ENCODE assay signal across 23 cellular contexts in genomic region chr2:187573722-187574121, GRCh38. TPM values are rescaled to one million over a fixed set of nuclear protein-coding genes. Genes with fewer than 3 reads are reported as not detected.
DNase-seq lines count a peak whose midpoint lies in the region; ATAC-seq, FAIRE-seq and TF ChIP-seq lines count a peak whose summit lies in the region.
"Had no signal": no experiment of that assay in that cellular context is flagged by ENCODE, and none has a peak within 500 bp of the region (broad histone marks: within the 10 kb centered on the region; RNA-seq: fewer than 3 reads in every experiment).

No MANE protein-coding gene starts in this region.

- TF ChIP-seq RAD21 in HepG2 (CRISPR knock-in tag; IDR thresholded peaks at IDR 0.05): no peak

- peaks cover 6% of the 10 kb centered on the region for H3K9me3 Mint-ChIP-seq in endothelial cell (ENCODE audit: unreplicated experiment)

- H3K27ac ChIP-seq in HepG2 (ENCODE audit: extremely low read length, insufficient read depth, low read length): no peak overlapping the region
- no peak overlapping the region for H3K27ac ChIP-seq in right lobe of liver
- peak overlapping the region; percentile 91; the same call in 1 of the 2 replicates for H3K27ac ChIP-seq in Panc1 (ENCODE audit: low read length)
- no peak overlapping the region for H3K27ac ChIP-seq in lower lobe of right lung
- H3K27ac ChIP-seq: 22Rv1; BLaER1 treated with 17β-estradiol and CSF1 and Interleukin-3, amounts not matched to agents 10 nM and 100 nM had no signal

- DNase-seq in HepG2 (ENCODE audit: low spot score) (no peak), right lobe of liver (no peak), Panc1 (ENCODE audit: low read depth, low spot score) (no peak), endothelial cell (ENCODE audit: low spot score) (no peak), urothelium cell line (ENCODE audit: low spot score) (no peak), lower lobe of right lung (no peak), T-helper 1 cell (no peak)
- DNase-seq: ACHN; AML-193; BE2C; CD4-positive, alpha-beta T cell; DMS53; DMS79 treated with DMSO at 0.1 percent for 48 hours; GF-D8 had no signal

- H3K4me1 Mint-ChIP-seq in endothelial cell (ENCODE audit: unreplicated experiment): peaks cover 27% of the 10 kb centered on the region
- H3K4me1 Mint-ChIP-seq: CD14-positive monocyte had no signal

- H3K27me3 ChIP-seq in HepG2 (ENCODE audit: control insufficient read depth in 1 of 2, insufficient read depth in 2 of 2, low read length in 2 of 2) (no peaks in the 10 kb centered on the region), right lobe of liver (no peaks in the 10 kb centered on the region), Panc1 (ENCODE audit: control insufficient read depth, insufficient read depth, low read length) (no peaks in the 10 kb centered on the region), lower lobe of right lung (ENCODE audit: low read depth) (no peaks in the 10 kb centered on the region)
- H3K27me3 ChIP-seq: BE2C; BLaER1 treated with 17β-estradiol and CSF1 and Interleukin-3, amounts not matched to agents 10 nM and 100 nM had no signal

- CTCF ChIA-PET in HepG2 (lab: Yijun Ruan, JAX; ENCODE audit: low intra/inter-chr PET ratio, low total read pairs): no interaction called here
- CTCF ChIA-PET in Panc1 (lab: Charles Lee): no interaction called here

- H3K9me3 ChIP-seq in HepG2 (ENCODE audit: low read length): no peaks in the 10 kb centered on the region
- H3K9me3 ChIP-seq in right lobe of liver: no peaks in the 10 kb centered on the region
- no peaks in the 10 kb centered on the region for H3K9me3 ChIP-seq in Panc1 (ENCODE audit: control insufficient read depth, insufficient read depth, low read depth, low read length)
- no peaks in the 10 kb centered on the region for H3K9me3 ChIP-seq in lower lobe of right lung
- H3K9me3 ChIP-seq: BE2C, HAP-1 had no signal

- H4K20me1 ChIP-seq in HepG2 (ENCODE audit: insufficient read depth, low read length): no peaks in the 10 kb centered on the region
- H4K20me1 ChIP-seq: BLaER1 treated with 17β-estradiol and CSF1 and Interleukin-3, amounts not matched to agents 10 nM and 100 nM had no signal

- H3K4me3 ChIP-seq in HepG2 (replicated peaks in 1 of 3; ENCODE audit: insufficient read depth in 1 of 3, low read depth in 2 of 3, low read length in 3 of 3) (no peak overlapping the region), right lobe of liver (no peak overlapping the region), Panc1 (ENCODE audit: low read depth in 2 of 2, low read length in 2 of 2) (no peak overlapping the region), lower lobe of right lung (no peak overlapping the region)
- H3K4me3 ChIP-seq: BLaER1 treated with 17β-estradiol and CSF1 and Interleukin-3, amounts not matched to agents 10 nM and 100 nM; GM23338; HAP-1 had no signal

- TF ChIP-seq EP300 in HepG2 (IDR thresholded peaks at IDR 0.05; ENCODE audit: low read depth in 2 of 2, low read length in 2 of 2): no peak
- TF ChIP-seq EP300 in HepG2 (CRISPR knock-in tag; IDR thresholded peaks at IDR 0.05; ENCODE audit: borderline replicate concordance): no peak

- H3K27me3 Mint-ChIP-seq in endothelial cell (ENCODE audit: unreplicated experiment): peaks cover 1% of the 10 kb centered on the region
- H3K27me3 Mint-ChIP-seq: CD4-positive, alpha-beta T cell had no signal

- POLR2A ChIA-PET in HepG2 (lab: Yijun Ruan, JAX): interaction anchor here (1.0 kb wide), 1 partner anchor 41 kb away, joined by 3 read pairs; no protein-coding TSS in a partner anchor
- POLR2A ChIA-PET in Panc1 (lab: Charles Lee): no interaction called here

- in situ Hi-C loops in HepG2 (cut with HindIII; ENCODE audit: extremely low pct_ligation_motif_present, low pct_unique_long_range_greater_than_20kb): no loop called here
- in situ Hi-C loops in Panc1 (cut with HindIII; ENCODE audit: low pct_unique_long_range_greater_than_20kb, low sequenced_read_pairs): no loop called here

- WGBS in HepG2 (ENCODE audit: low lambda C conversion rate): over 99% methylated on average over 2 of the region's 2 CpGs
- WGBS in right lobe of liver (ENCODE audit: insufficient coverage, low coverage, low lambda C conversion rate, missing lambda C conversion rate): 82% methylated on average over 2 of the region's 2 CpGs

- H2AFZ ChIP-seq in HepG2 (ENCODE audit: low read length): no peak overlapping the region
- H2AFZ ChIP-seq: GM23338 had no signal

- no peaks in the 10 kb centered on the region; a peak in 1 of 5 replicates for H3K36me3 ChIP-seq in HepG2 (replicated peaks in 1 of 2; ENCODE audit: control insufficient read depth in 1 of 2, insufficient read depth in 2 of 2, low read length in 2 of 2)
- no peaks in the 10 kb centered on the region for H3K36me3 ChIP-seq in right lobe of liver
- no peaks in the 10 kb centered on the region for H3K36me3 ChIP-seq in Panc1 (ENCODE audit: control insufficient read depth, insufficient read depth, low read length)
- H3K36me3 ChIP-seq in lower lobe of right lung: no peaks in the 10 kb centered on the region
- H3K36me3 ChIP-seq: BE2C; BLaER1 treated with 17β-estradiol and CSF1 and Interleukin-3, amounts not matched to agents 10 nM and 100 nM; HAP-1 had no signal

- peaks cover 49% of the 10 kb centered on the region for H3K4me1 ChIP-seq in HepG2 (ENCODE audit: insufficient read depth, low read length)
- no peaks in the 10 kb centered on the region for H3K4me1 ChIP-seq in right lobe of liver
- H3K4me1 ChIP-seq in Panc1 (ENCODE audit: control insufficient read depth, insufficient read depth, low read length): peaks cover 42% of the 10 kb centered on the region
- peaks cover 26% of the 10 kb centered on the region for H3K4me1 ChIP-seq in lower lobe of right lung
- H3K4me1 ChIP-seq: BE2C, HAP-1 had no signal

- intact Hi-C loops in HepG2 (cut with micrococcal nuclease; ENCODE audit: unreplicated experiment): no loop called here
- intact Hi-C loops in right lobe of liver (cut with DNase I): no loop called here
- intact Hi-C loops in Panc1 (cut with micrococcal nuclease; ENCODE audit: unreplicated experiment): no loop called here
- intact Hi-C loops in lower lobe of right lung (cut with DNase I): no loop called here

- ATAC-seq in HepG2: no peak
- no peak for ATAC-seq in right lobe of liver
- no peak for ATAC-seq in Panc1
- ATAC-seq in HG02610 (IDR thresholded peaks at IDR 0.05; ENCODE audit: unreplicated experiment): no peak
- no peak for ATAC-seq in lower lobe of right lung
- ATAC-seq: GM23338 had no signal

- H3K9ac ChIP-seq in HepG2 (ENCODE audit: insufficient read depth, low read depth, low read length): no peak overlapping the region
- H3K9ac ChIP-seq: BLaER1 treated with 17β-estradiol and CSF1 and Interleukin-3, amounts not matched to agents 10 nM and 100 nM had no signal

- BruUV-seq in HepG2 (replicated peaks; lab: Mats Ljungman, UMichigan) (no TSS peak), Panc1 (replicated peaks; lab: Mats Ljungman, UMichigan) (no TSS peak)

- H3K4me3 Mint-ChIP-seq in endothelial cell (ENCODE audit: unreplicated experiment): no peak overlapping the region
- H3K4me3 Mint-ChIP-seq: CD14-positive monocyte; CD4-positive, alpha-beta T cell; GM23338 had no signal

- no peak for FAIRE-seq in HepG2 (lab: Jason Lieb, UNC)
- FAIRE-seq in urothelium cell line (lab: Jason Lieb, UNC): peak; percentile 30
- FAIRE-seq: GM12891, GM18507, H54 had no signal

- peak overlapping the region; percentile 85 for H3K27ac Mint-ChIP-seq in endothelial cell (ENCODE audit: unreplicated experiment)
- H3K27ac Mint-ChIP-seq: CD14-positive monocyte; CD4-positive, alpha-beta T cell; GM23338 had no signal

- no peak overlapping the region for H3K4me2 ChIP-seq in HepG2 (ENCODE audit: low read depth, low read length)
- H3K4me2 ChIP-seq: BLaER1 treated with 17β-estradiol and CSF1 and Interleukin-3, amounts not matched to agents 10 nM and 100 nM; GM23338 had no signal

- TF ChIP-seq CTCF in HepG2 (CRISPR knock-in tag; IDR thresholded peaks at IDR 0.05) (no peak), right lobe of liver (IDR thresholded peaks at IDR 0.05) (no peak), Panc1 (IDR thresholded peaks at IDR 0.05) (no peak), endothelial cell (IDR thresholded peaks at IDR 0.05; ENCODE audit: unreplicated experiment) (no peak), lower lobe of right lung (IDR thresholded peaks at IDR 0.05) (no peak)

- H3K36me3 Mint-ChIP-seq in endothelial cell (ENCODE audit: low read depth, unreplicated experiment): peaks cover 9% of the 10 kb centered on the region
- H3K36me3 Mint-ChIP-seq: CD14-positive monocyte had no signal

- TF ChIP-seq POLR2A in HepG2 (IDR thresholded peaks at IDR 0.05; ENCODE audit: insufficient read depth in 1 of 2, low read depth in 2 of 2, low read length in 2 of 2) (no peak), right lobe of liver (IDR thresholded peaks at IDR 0.05) (no peak)

- H3K79me2 ChIP-seq in HepG2 (ENCODE audit: insufficient read depth, low read length): no peaks in the 10 kb centered on the region

RNA-seq across cellular contexts. Expression of gene TFPI, which starts 19.5 kb away (rescaled TPM):
- 161 and 301 TPM in 2 replicates for total RNA-seq in HepG2 (2016; rRNA removed; fragmentation: Illumina TruSeq; extraction: Trizol)
- total RNA-seq in HepG2 (2016; cell fraction: cytosol; rRNA removed; fragmentation: Illumina TruSeq; extraction: Trizol; ENCODE audit: low read depth): 38.3 and 39.3 TPM in 2 replicates
- 172 and 272 TPM in 2 replicates for total RNA-seq in HepG2 (2016; cell fraction: insoluble cytoplasmic fraction; rRNA removed; fragmentation: Illumina TruSeq; extraction: Trizol)
- total RNA-seq in HepG2 (2016; cell fraction: membrane; rRNA removed; fragmentation: Illumina TruSeq; extraction: Trizol): 52.0 and 70.0 TPM in 2 replicates
- 317 and 356 TPM in 2 replicates for total RNA-seq in HepG2 (2016; cell fraction: nucleus; rRNA removed; fragmentation: Illumina TruSeq; extraction: Trizol)
- 404 and 436 TPM in 2 replicates for polyA plus RNA-seq in HepG2 (2011; rRNA removed)
- polyA plus RNA-seq in HepG2 (2011; cell fraction: cytosol; rRNA removed): 141 and 281 TPM in 2 replicates
- polyA plus RNA-seq in HepG2 (2011; cell fraction: nucleus; rRNA removed): 59.5 and 99.9 TPM in 2 replicates
- polyA plus RNA-seq in HepG2 (2012): 778 and 1,175 TPM in 2 replicates
- polyA plus RNA-seq in HepG2 (2016; cell fraction: cytosol; fragmentation: Illumina TruSeq; extraction: Trizol; ENCODE audit: low read depth): 23.5 and 25.5 TPM in 2 replicates
- 122 TPM in 2 replicates for polyA plus RNA-seq in HepG2 (2016; cell fraction: insoluble cytoplasmic fraction; fragmentation: Illumina TruSeq; extraction: Trizol; ENCODE audit: low read depth)
- polyA plus RNA-seq in HepG2 (2016; cell fraction: membrane; fragmentation: Illumina TruSeq; extraction: Trizol; ENCODE audit: low read depth): 32.9 and 33.4 TPM in 2 replicates
- polyA plus RNA-seq in HepG2 (2016; cell fraction: nucleus; fragmentation: Illumina TruSeq; extraction: Trizol; ENCODE audit: insufficient read depth, low read depth): 310 and 322 TPM in 2 replicates
- polyA minus RNA-seq in HepG2 (2011; rRNA and poly(A)+ RNA removed; ENCODE audit: low replicate concordance): 28.8 and 207 TPM in 2 replicates
- 198 and 296 TPM in 2 replicates for polyA minus RNA-seq in HepG2 (2011; cell fraction: cytosol; rRNA and poly(A)+ RNA removed)
- polyA minus RNA-seq in HepG2 (2011; cell fraction: nucleus; rRNA and poly(A)+ RNA removed): 460 and 590 TPM in 2 replicates
- total RNA-seq in right lobe of liver: 100 to 1,000 TPM; 145 to 223 (median 189) TPM
- 129 TPM for total RNA-seq in Panc1 (2021; ENCODE audit: unreplicated experiment)
- 51.3 TPM for polyA plus RNA-seq in Panc1 (2012; ENCODE audit: insufficient read length)
- 735 TPM for total RNA-seq in endothelial cell (ENCODE audit: unreplicated experiment)
- 311 TPM for total RNA-seq in lower lobe of right lung
